In the genomic region with DNA sequence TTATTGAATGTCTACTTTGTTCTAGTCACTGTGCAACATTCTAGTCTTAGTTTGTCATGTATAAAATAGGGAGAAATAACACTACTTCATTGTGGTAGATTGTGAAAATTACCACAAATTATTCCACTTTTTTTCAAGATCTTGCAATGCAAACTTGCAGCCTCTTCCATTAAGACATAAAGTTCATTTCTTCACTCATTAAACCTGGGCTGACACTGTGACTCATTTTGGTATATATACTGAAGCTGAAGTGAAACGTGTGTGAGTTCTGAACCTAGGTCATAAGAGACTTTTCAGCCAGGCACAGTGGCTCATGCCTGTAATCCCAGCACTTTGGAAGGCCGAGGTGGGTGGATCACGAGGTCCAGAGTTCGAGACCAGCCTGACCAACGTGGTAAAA, we compare ENCODE assay signal across 19 cellular contexts.
DNase-seq lines count a peak whose midpoint lies in the region; ATAC-seq and TF ChIP-seq lines count a peak whose summit lies in the region.
"Had no signal": no experiment of that assay in that cellular context is flagged by ENCODE, and none has a peak within 500 bp of the region (broad histone marks: within the 10 kb centered on the region; RNA-seq: fewer than 3 reads in every experiment).

No MANE protein-coding gene starts in this region.

- H3K4me1 Mint-ChIP-seq in glutamatergic neuron (ENCODE audit: low read depth, unreplicated experiment) = no peaks in the 10 kb centered on the region
- H3K4me1 Mint-ChIP-seq: CD4-positive, alpha-beta memory T cell had no signal

- H3K36me3 ChIP-seq in IMR-90 (ENCODE audit: control insufficient read depth, insufficient read depth, low read length) = no peaks in the 10 kb centered on the region
- no peaks in the 10 kb centered on the region for H3K36me3 ChIP-seq in OCI-LY3 (replicated peaks; ENCODE audit: low read depth, low read length)
- H3K36me3 ChIP-seq: HAP-1 had no signal

- peak overlapping the region; percentile 58 for H2BK5ac ChIP-seq in IMR-90 (ENCODE audit: low read depth, low read length, poor library complexity, severe bottlenecking)

- H3K4me3 ChIP-seq in IMR-90 (ENCODE audit: insufficient read depth, low read depth, low read length) (no peak overlapping the region), OCI-LY3 (ENCODE audit: low read length) (no peak overlapping the region), fibroblast of the aortic adventitia (ENCODE audit: low read depth, low read length) (no peak overlapping the region)
- H3K4me3 ChIP-seq: A549, HAP-1 had no signal

- H3K9ac ChIP-seq in IMR-90 (ENCODE audit: low read depth, low read length) = no peak overlapping the region
- no peak overlapping the region for H3K9ac ChIP-seq in OCI-LY3 (ENCODE audit: low read length)

- H4K8ac ChIP-seq in IMR-90 (ENCODE audit: low read depth in 2 of 2, low read length in 2 of 2) = peak overlapping the region in 1 of 2 experiments; percentile 9; a peak in 1 of 4 replicates

- no peak overlapping the region for H2BK15ac ChIP-seq in IMR-90 (ENCODE audit: low read depth, low read length)

- H3K9me3 ChIP-seq in IMR-90 (ENCODE audit: control insufficient read depth, insufficient read depth, low read length) (no peaks in the 10 kb centered on the region), OCI-LY3 (ENCODE audit: insufficient read depth, low read length) (no peaks in the 10 kb centered on the region)
- H3K9me3 ChIP-seq: A549, HAP-1 had no signal

- H3K4me2 ChIP-seq in IMR-90 (ENCODE audit: low read depth, low read length) = no peak overlapping the region
- 0 out of 2 replicates have a peak overlapping the region, but pooled peaks have one; percentile 4 for H3K4me2 ChIP-seq in OCI-LY3 (ENCODE audit: low read length)
- H3K4me2 ChIP-seq: A549 had no signal

- H3K23ac ChIP-seq in IMR-90 (ENCODE audit: low read depth, low read length) = no peak overlapping the region

- H3K4me3 Mint-ChIP-seq in glutamatergic neuron (ENCODE audit: unreplicated experiment) = no peak overlapping the region
- H3K4me3 Mint-ChIP-seq: CD4-positive, alpha-beta memory T cell; HFFc6 had no signal

- H2AK5ac ChIP-seq in IMR-90 (ENCODE audit: low read depth, low read length) = no peak overlapping the region

- no peak overlapping the region for H3K14ac ChIP-seq in IMR-90 (replicated peaks; ENCODE audit: low read depth, low read length)

- 100% methylated on average over 1 of the region's 5 CpGs; no CpG with 5 or more reads in 1 of the 2 experiments for WGBS in IMR-90 (ENCODE audit: extremely low coverage in 2 of 2, insufficient read length in 1 of 2), 2 experiments

- no peaks in the 10 kb centered on the region for H3K79me2 ChIP-seq in OCI-LY3 (ENCODE audit: low read length)

- H3K79me1 ChIP-seq in IMR-90 (ENCODE audit: low read depth in 1 of 2, low read length in 2 of 2) = 0 out of 4 replicates have a peak, but pooled peaks cover 0 to 4% of the 10 kb centered on the region in 2 experiments

- TF ChIP-seq CTCF in IMR-90 (conservative IDR thresholded peaks at IDR 0.05; ENCODE audit: low read depth, low read length) (no peak), OCI-LY3 (IDR thresholded peaks at IDR 0.05; ENCODE audit: low read depth, low read length) (no peak), fibroblast of the aortic adventitia (IDR thresholded peaks at IDR 0.05; ENCODE audit: insufficient read depth, low read length) (no peak), glutamatergic neuron (IDR thresholded peaks at IDR 0.05; ENCODE audit: partially characterized antibody, unreplicated experiment) (no peak)

- no peak for ATAC-seq in IMR-90 (ENCODE audit: low read depth)
- no peak for ATAC-seq in HG02973 (IDR thresholded peaks at IDR 0.05; ENCODE audit: unreplicated experiment)
- ATAC-seq: A549 had no signal

- TF ChIP-seq RAD21 in IMR-90 (IDR thresholded peaks at IDR 0.05; ENCODE audit: low read length) = no peak

- H3K4me1 ChIP-seq in IMR-90 (ENCODE audit: control insufficient read depth, insufficient read depth, low read length) (peaks cover 13% of the 10 kb centered on the region), OCI-LY3 (ENCODE audit: low read length) (peaks cover 16% of the 10 kb centered on the region)
- H3K4me1 ChIP-seq: HAP-1 had no signal

- H4K5ac ChIP-seq in IMR-90 (ENCODE audit: low read depth, low read length) = no peak overlapping the region

- CTCF ChIA-PET in IMR-90 (lab: Yijun Ruan, JAX) = interaction anchor here (0.6 kb wide), 1 partner anchor 10 kb away, joined by 3 read pairs; no protein-coding TSS in a partner anchor

- no peak overlapping the region for H2AK9ac ChIP-seq in IMR-90 (replicated peaks; ENCODE audit: low read depth, low read length, poor library complexity)

- H3K27me3 ChIP-seq in IMR-90 (ENCODE audit: control insufficient read depth, insufficient read depth, low read length) (no peaks in the 10 kb centered on the region), OCI-LY3 (ENCODE audit: low read depth, low read length) (no peaks in the 10 kb centered on the region)

- in situ Hi-C loops in IMR-90 (cut with MboI; ENCODE audit: low sequenced_read_pairs) = no loop called here

- peak overlapping the region; percentile 1; the same call in 1 of the 2 replicates for H3K18ac ChIP-seq in IMR-90 (ENCODE audit: low read depth, low read length)

- H3K4ac ChIP-seq in IMR-90 (ENCODE audit: low read depth, low read length) = peak overlapping the region; percentile 36; the same call in 1 of the 2 replicates

- no peaks in the 10 kb centered on the region for H3K27me3 Mint-ChIP-seq in glutamatergic neuron (ENCODE audit: unreplicated experiment)
- H3K27me3 Mint-ChIP-seq: CD4-positive, alpha-beta memory T cell had no signal

- H3K9me1 ChIP-seq in IMR-90 (ENCODE audit: insufficient read depth, low read length) = peaks cover 4% of the 10 kb centered on the region; the same call in 1 of the 2 replicates

- H3K36me3 Mint-ChIP-seq in glutamatergic neuron (ENCODE audit: unreplicated experiment) = no peaks in the 10 kb centered on the region

- H2BK20ac ChIP-seq in IMR-90 (ENCODE audit: low read depth, low read length) = peak overlapping the region; percentile 39; the same call in 1 of the 2 replicates

- POLR2A ChIA-PET in IMR-90 (lab: Charles Lee; ENCODE audit: unreplicated experiment) = interaction anchor here (0.6 kb wide), 1 partner anchor 702 kb away, joined by 3 read pairs; no protein-coding TSS in a partner anchor

- H3K56ac ChIP-seq in IMR-90 (ENCODE audit: extremely low read depth, insufficient read depth, low read length) = no peak overlapping the region

- H4K91ac ChIP-seq in IMR-90 (ENCODE audit: insufficient read depth, low read depth, low read length) = peak overlapping the region; percentile 3; the same call in 1 of the 2 replicates

- no peaks in the 10 kb centered on the region for H4K20me1 ChIP-seq in IMR-90 (ENCODE audit: insufficient read depth, low read length)
- H4K20me1 ChIP-seq in OCI-LY3 (ENCODE audit: insufficient read depth, low read length) = no peaks in the 10 kb centered on the region

- DNase-seq in IMR-90 = no peak
- DNase-seq in amniotic epithelial cell (ENCODE audit: low read depth) = peak; percentile 13
- DNase-seq in fibroblast of the aortic adventitia (ENCODE audit: low read depth) = peak; percentile 6
- DNase-seq in glutamatergic neuron = no peak
- DNase-seq in NCI-H1694 treated with DMSO at 0.1 percent for 48 hours (lab: John Stamatoyannopoulos, UW) = no peak
- DNase-seq: 8988T; C1 segment of cervical spinal cord; Calu3; CD4-positive, alpha-beta memory T cell; COR-L47; DMS53; DMS79 treated with DMSO at 0.1 percent for 48 hours; GF-D8; GOT3; HFFc6 had no signal

- dilution Hi-C loops in IMR-90 (cut with HindIII; ENCODE audit: low sequenced_read_pairs, unreplicated experiment) = no loop called here

- H2BK120ac ChIP-seq in IMR-90 (ENCODE audit: low read depth, low read length) = peak overlapping the region; percentile 52

- no peak overlapping the region for H3K27ac Mint-ChIP-seq in glutamatergic neuron (ENCODE audit: unreplicated experiment)
- H3K27ac Mint-ChIP-seq: CD4-positive, alpha-beta memory T cell; HFFc6 had no signal

- H3K9me3 Mint-ChIP-seq in glutamatergic neuron (ENCODE audit: unreplicated experiment) = no peaks in the 10 kb centered on the region

- TF ChIP-seq POLR2A in IMR-90 (IDR thresholded peaks at IDR 0.05; ENCODE audit: low read depth, low read length) = no peak

- H2AFZ ChIP-seq in IMR-90 (replicated peaks; ENCODE audit: low read length, poor library complexity) (no peak overlapping the region), OCI-LY3 (ENCODE audit: low read depth, low read length) (no peak overlapping the region)

- intact Hi-C loops in IMR-90 (cut with micrococcal nuclease) = no loop called here

- no TSS peak for BruUV-seq in IMR-90 (replicated peaks; lab: Mats Ljungman, UMichigan)

- H3K27ac ChIP-seq in IMR-90 (ENCODE audit: insufficient read depth, low read length) = no peak overlapping the region
- no peak overlapping the region for H3K27ac ChIP-seq in OCI-LY3 (ENCODE audit: low read length)
- H3K27ac ChIP-seq: A549 had no signal

TF ChIP-seq in IMR-90, 13 proteins besides CTCF, POLR2A, EP300 and RAD21 (continues in another document):
- TF ChIP-seq MAZ (IDR thresholded peaks at IDR 0.05; ENCODE audit: borderline replicate concordance, low read depth, low read length) (no peak), BHLHE40 (IDR thresholded peaks at IDR 0.05; ENCODE audit: low read depth, low read length) (no peak), SMC3 (IDR thresholded peaks at IDR 0.05; ENCODE audit: low read depth, low read length) (no peak), NFE2L2 (IDR thresholded peaks at IDR 0.05; ENCODE audit: low read depth, low read length) (no peak), FOS (IDR thresholded peaks at IDR 0.05; ENCODE audit: low read depth, low read length) (no peak), MXI1 (IDR thresholded peaks at IDR 0.05; ENCODE audit: borderline replicate concordance, low read depth, low read length) (no peak), MAFK (IDR thresholded peaks at IDR 0.05; ENCODE audit: low read depth, low read length) (no peak)
- TF ChIP-seq, protein P1, sequence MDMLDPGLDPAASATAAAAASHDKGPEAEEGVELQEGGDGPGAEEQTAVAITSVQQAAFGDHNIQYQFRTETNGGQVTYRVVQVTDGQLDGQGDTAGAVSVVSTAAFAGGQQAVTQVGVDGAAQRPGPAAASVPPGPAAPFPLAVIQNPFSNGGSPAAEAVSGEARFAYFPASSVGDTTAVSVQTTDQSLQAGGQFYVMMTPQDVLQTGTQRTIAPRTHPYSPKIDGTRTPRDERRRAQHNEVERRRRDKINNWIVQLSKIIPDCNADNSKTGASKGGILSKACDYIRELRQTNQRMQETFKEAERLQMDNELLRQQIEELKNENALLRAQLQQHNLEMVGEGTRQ (IDR thresholded peaks at IDR 0.05; ENCODE audit: low read depth, low read length) = no peak
- TF ChIP-seq, protein P2, sequence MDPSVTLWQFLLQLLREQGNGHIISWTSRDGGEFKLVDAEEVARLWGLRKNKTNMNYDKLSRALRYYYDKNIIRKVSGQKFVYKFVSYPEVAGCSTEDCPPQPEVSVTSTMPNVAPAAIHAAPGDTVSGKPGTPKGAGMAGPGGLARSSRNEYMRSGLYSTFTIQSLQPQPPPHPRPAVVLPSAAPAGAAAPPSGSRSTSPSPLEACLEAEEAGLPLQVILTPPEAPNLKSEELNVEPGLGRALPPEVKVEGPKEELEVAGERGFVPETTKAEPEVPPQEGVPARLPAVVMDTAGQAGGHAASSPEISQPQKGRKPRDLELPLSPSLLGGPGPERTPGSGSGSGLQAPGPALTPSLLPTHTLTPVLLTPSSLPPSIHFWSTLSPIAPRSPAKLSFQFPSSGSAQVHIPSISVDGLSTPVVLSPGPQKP (IDR thresholded peaks at IDR 0.05; ENCODE audit: borderline replicate concordance, low read depth, low read length) = no peak

Comparison
In these comparisons a context has a peak if more than half of its experiments do, and no peak if none do; other contexts are left out.
1. DNase-seq: peak in amniotic epithelial cell (single experiment) and fibroblast of the aortic adventitia (single experiment); none in IMR-90 (single experiment), glutamatergic neuron (single experiment) and NCI-H1694 treated with DMSO at 0.1 percent for 48 hours (single experiment).